ENCODE assay signal across 16 cellular contexts in the genomic region with DNA sequence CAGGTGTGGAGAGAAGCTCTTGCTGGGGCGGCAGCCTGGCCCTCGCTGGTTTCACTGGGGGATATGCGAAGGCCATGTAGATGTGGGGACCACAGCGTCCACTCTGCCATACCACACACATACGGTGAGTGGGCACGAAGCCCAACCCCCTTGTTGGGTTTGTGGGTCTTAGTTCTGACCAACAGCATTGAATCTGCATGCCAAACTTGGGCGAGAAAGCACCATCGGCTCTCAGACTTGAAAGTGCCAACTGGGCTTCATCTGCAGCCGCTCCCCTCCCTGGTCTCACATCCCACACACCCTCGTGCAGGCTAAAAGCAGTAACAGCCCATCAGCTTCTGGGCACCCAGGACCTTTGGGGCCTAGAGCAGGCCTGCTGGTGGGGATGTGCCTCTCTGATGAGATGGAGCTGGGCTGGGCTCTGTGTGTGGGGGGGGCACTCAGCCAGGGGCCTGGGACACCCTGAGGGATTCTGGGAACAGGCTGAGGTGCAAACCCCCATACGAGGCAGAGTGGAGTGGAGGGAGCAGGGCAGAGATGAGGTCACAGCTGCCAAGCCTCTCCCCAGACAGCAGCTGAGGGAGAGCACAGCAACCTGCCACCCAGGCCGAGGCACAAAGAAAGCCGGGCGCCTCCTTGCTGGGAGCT.
DNase-seq lines count a peak whose midpoint lies in the region; ATAC-seq and TF ChIP-seq lines count a peak whose summit lies in the region.
"Had no signal": no experiment of that assay in that cellular context is flagged by ENCODE, and none has a peak within 500 bp of the region (broad histone marks: within the 10 kb centered on the region; RNA-seq: fewer than 3 reads in every experiment).

No MANE protein-coding gene starts in this region.

- no peaks in the 10 kb centered on the region for H3F3A ChIP-seq in neural progenitor cell (ENCODE audit: low read depth)

- peak overlapping the region in 8 of 11 experiments; percentile 30 to 70 (median 58); a peak in 13 of 22 replicates for H3K9ac ChIP-seq in BLaER1 treated with 17β-estradiol and CSF1 and Interleukin-3, amounts not matched to agents 10 nM and 100 nM
- H3K9ac ChIP-seq in neural progenitor cell, result no peak overlapping the region

- peak overlapping the region in 8 of 11 experiments; percentile 55 to 99 (median 74); a peak in 12 of 22 replicates for H3K27ac ChIP-seq in BLaER1 treated with 17β-estradiol and CSF1 and Interleukin-3, amounts not matched to agents 10 nM and 100 nM
- H3K27ac ChIP-seq in dorsolateral prefrontal cortex, result peak overlapping the region in 56 of 59 donors; percentile 8 to 90 (median 70)
- no peak overlapping the region for H3K27ac ChIP-seq in neural progenitor cell
- peak overlapping the region; percentile 28 for H3K27ac ChIP-seq in substantia nigra (ENCODE audit: low read depth, low read length, poor library complexity, severe bottlenecking)
- H3K27ac ChIP-seq: A549, RWPE1 had no signal

- peaks cover 5% of the 10 kb centered on the region for H3K36me3 Mint-ChIP-seq in neural progenitor cell

- H3K4me3 Mint-ChIP-seq in neural progenitor cell, result no peak overlapping the region

- no peaks in the 10 kb centered on the region for H3K9me3 Mint-ChIP-seq in neural progenitor cell

- peaks cover 0 to 90% (median 13%) of the 10 kb centered on the region in 11 experiments; a peak in 13 of 22 replicates for H4K20me1 ChIP-seq in BLaER1 treated with 17β-estradiol and CSF1 and Interleukin-3, amounts not matched to agents 10 nM and 100 nM
- no peaks in the 10 kb centered on the region for H4K20me1 ChIP-seq in neural progenitor cell (ENCODE audit: low read depth)

- H3K4me2 ChIP-seq in BLaER1 treated with 17β-estradiol and CSF1 and Interleukin-3, amounts not matched to agents 10 nM and 100 nM, result peak overlapping the region; percentile 85 to 100 (median 98); a peak in 19 of 22 replicates
- H3K4me2 ChIP-seq in neural progenitor cell, result no peak overlapping the region
- H3K4me2 ChIP-seq: A549 had no signal

- intact Hi-C loops in dorsolateral prefrontal cortex (cut with DNase I), result no loop called here

- peaks cover 50 to 100% (median 93%) of the 10 kb centered on the region in 10 experiments for H3K4me1 ChIP-seq in BLaER1 treated with 17β-estradiol and CSF1 and Interleukin-3, amounts not matched to agents 10 nM and 100 nM
- no peaks in the 10 kb centered on the region for H3K4me1 ChIP-seq in neural progenitor cell
- H3K4me1 ChIP-seq: Caco-2 had no signal

- H3K27me3 Mint-ChIP-seq in neural progenitor cell (ENCODE audit: insufficient read depth, low read depth), result peaks cover 3% of the 10 kb centered on the region

- H2AFZ ChIP-seq in neural progenitor cell (replicated peaks), result no peak overlapping the region

- 0 out of 22 replicates have a peak, but pooled peaks cover 0 to 4% (median 0%) of the 10 kb centered on the region in 11 experiments for H3K27me3 ChIP-seq in BLaER1 treated with 17β-estradiol and CSF1 and Interleukin-3, amounts not matched to agents 10 nM and 100 nM
- no peaks in the 10 kb centered on the region for H3K27me3 ChIP-seq in dorsolateral prefrontal cortex
- no peaks in the 10 kb centered on the region for H3K27me3 ChIP-seq in neural progenitor cell
- H3K27me3 ChIP-seq in H7 (ENCODE audit: control insufficient read depth, insufficient read depth, low read length), result no peaks in the 10 kb centered on the region

- no peaks in the 10 kb centered on the region for H3K79me2 ChIP-seq in neural progenitor cell (ENCODE audit: low read depth)

- no peak for ATAC-seq in GM18909 (IDR thresholded peaks at IDR 0.05; ENCODE audit: poor library complexity, unreplicated experiment)
- ATAC-seq: A549, K562 had no signal

- no peaks in the 10 kb centered on the region for H3K9me3 ChIP-seq in BLaER1 treated with 17β-estradiol and CSF1 and Interleukin-3, amounts not matched to agents 10 nM and 100 nM (replicated peaks in 1 of 11)
- H3K9me3 ChIP-seq in neural progenitor cell (ENCODE audit: low read depth), result no peaks in the 10 kb centered on the region
- H3K9me3 ChIP-seq: A549, Caco-2 had no signal

- H3K4me3 ChIP-seq in BLaER1 treated with 17β-estradiol and CSF1 and Interleukin-3, amounts not matched to agents 10 nM and 100 nM, result no peak overlapping the region
- H3K4me3 ChIP-seq in dorsolateral prefrontal cortex (no peak overlapping the region), neural progenitor cell (no peak overlapping the region), H7 (ENCODE audit: insufficient read depth, low read depth, low read length) (no peak overlapping the region)
- H3K4me3 ChIP-seq: A549, K562 had no signal

- peak in 1 of 10 donors; percentile 54 for DNase-seq in dorsolateral prefrontal cortex
- no peak for DNase-seq in neural progenitor cell (ENCODE audit: low spot score)
- no peak for DNase-seq in substantia nigra (lab: John Stamatoyannopoulos, UW)
- no peak for DNase-seq in KG1 (lab: John Stamatoyannopoulos, UW)
- no peak for DNase-seq in H7
- DNase-seq in SW 1271 (lab: John Stamatoyannopoulos, UW), result no peak
- DNase-seq: Caco-2, DMS53, GOT3, NCI-H1048, NCI-H1694 had no signal

- peaks cover 15 to 61% (median 47%) of the 10 kb centered on the region in 11 experiments for H3K36me3 ChIP-seq in BLaER1 treated with 17β-estradiol and CSF1 and Interleukin-3, amounts not matched to agents 10 nM and 100 nM
- H3K36me3 ChIP-seq in neural progenitor cell (no peaks in the 10 kb centered on the region), H7 (replicated peaks; ENCODE audit: control insufficient read depth, insufficient read depth, low read length) (no peaks in the 10 kb centered on the region; the same call in 1 of the 2 replicates)

- peaks cover 9% of the 10 kb centered on the region for H3K4me1 Mint-ChIP-seq in neural progenitor cell

- TF ChIP-seq CTCF in dorsolateral prefrontal cortex (IDR thresholded peaks at IDR 0.05 in 54 of 56, conservative IDR thresholded peaks at IDR 0.05 in 2 of 56; ENCODE audit: low read depth in 1 of 56, partially characterized antibody in 56 of 56) (no peak), neural progenitor cell (IDR thresholded peaks at IDR 0.05) (no peak)

- H3K27ac Mint-ChIP-seq in neural progenitor cell, result peak overlapping the region; percentile 17
